In genomic region chr18:49491857-49492693, GRCh38 we compare ENCODE assay signal across 8 cellular contexts. TPM values are rescaled to one million over a fixed set of nuclear protein-coding genes. Genes with fewer than 3 reads are reported as not detected.
DNase-seq lines count a peak whose midpoint lies in the region; ATAC-seq and TF ChIP-seq lines count a peak whose summit lies in the region.

Gene RPL17 (minus strand): TSS chr18:49492465.

- DNase-seq in NCI-H146 treated with DMSO at 0.1 percent for 48 hours (lab: John Stamatoyannopoulos, UW; ENCODE audit: unreplicated experiment): peak; percentile 100
- DNase-seq in amniotic epithelial cell (ENCODE audit: low read depth): peak; percentile 99
- peak; percentile 91 for DNase-seq in left cardiac atrium
- DNase-seq in posterior vena cava (ENCODE audit: low spot score): peak; percentile 88
- peak; percentile 83 for DNase-seq in upper lobe of right lung

- peaks cover 39% of the 10 kb centered on the region for H3K36me3 ChIP-seq in upper lobe of right lung

- TF ChIP-seq POLR2A in GM10847 (IDR thresholded peaks at IDR 0.05; ENCODE audit: extremely low read depth, insufficient read length): peak; percentile 90

- ATAC-seq in HG02759 (IDR thresholded peaks at IDR 0.05; ENCODE audit: unreplicated experiment) (peak; percentile 73), left cardiac atrium (peak; percentile 89 to 95), upper lobe of right lung (peak; percentile 94)

- no peaks in the 10 kb centered on the region for H3K27me3 ChIP-seq in upper lobe of right lung

- no peak for TF ChIP-seq CTCF in upper lobe of right lung (IDR thresholded peaks at IDR 0.05)

- H3K4me3 ChIP-seq in upper lobe of right lung: peak within 1 kb of the TSS; percentile 88

- intact Hi-C loops in T-helper 1 cell treated with Interleukin-12 subunit alpha and Interleukin-12 subunit beta and Interleukin-4 antibody, amounts not matched to agents 30 ng/mL and 1 ng/mL, for 36 hours (cut with micrococcal nuclease): loop anchor here (1.0 to 10.0 kb wide), 13 partner anchors 32 to 1705 kb away; partner anchors contain the start of genes ACAA2, CFAP53, CXXC1 and DYM
- intact Hi-C loops in left cardiac atrium (cut with DNase I): no loop called here
- intact Hi-C loops in posterior vena cava (cut with DNase I): no loop called here
- intact Hi-C loops in upper lobe of right lung (cut with DNase I): no loop called here

- no peaks in the 10 kb centered on the region for H3K9me3 ChIP-seq in upper lobe of right lung

- H3K4me1 ChIP-seq in upper lobe of right lung: peaks cover 24% of the 10 kb centered on the region

- H3K27ac ChIP-seq in upper lobe of right lung: peak within 1 kb of the TSS; percentile 94

RNA-seq across cellular contexts. Expression of gene RPL17, which starts in this region (rescaled TPM):
- 1,295 and 1,308 TPM in 2 replicates for total RNA-seq in T-helper 1 cell treated with Interleukin-12 subunit alpha and Interleukin-12 subunit beta and Interleukin-4 antibody, amounts not matched to agents 30 ng/mL and 1 ng/mL, for 36 hours
- total RNA-seq in left cardiac atrium (1,000 to 10,000 TPM in 1 of 2 donors, 100 to 1,000 TPM in 1; 969 to 1,007 TPM), posterior vena cava (1,000 to 10,000 TPM; 1,368 to 1,452 TPM), upper lobe of right lung (1,126 TPM)

Comparison
In these comparisons a context has a peak if more than half of its experiments do, and no peak if none do; other contexts are left out.
1. Peak in every context shown above with its lines: DNase-seq, ATAC-seq, H3K4me3 ChIP-seq and H3K27ac ChIP-seq.